ENCODE assay signal across 27 cellular contexts in the genomic region with DNA sequence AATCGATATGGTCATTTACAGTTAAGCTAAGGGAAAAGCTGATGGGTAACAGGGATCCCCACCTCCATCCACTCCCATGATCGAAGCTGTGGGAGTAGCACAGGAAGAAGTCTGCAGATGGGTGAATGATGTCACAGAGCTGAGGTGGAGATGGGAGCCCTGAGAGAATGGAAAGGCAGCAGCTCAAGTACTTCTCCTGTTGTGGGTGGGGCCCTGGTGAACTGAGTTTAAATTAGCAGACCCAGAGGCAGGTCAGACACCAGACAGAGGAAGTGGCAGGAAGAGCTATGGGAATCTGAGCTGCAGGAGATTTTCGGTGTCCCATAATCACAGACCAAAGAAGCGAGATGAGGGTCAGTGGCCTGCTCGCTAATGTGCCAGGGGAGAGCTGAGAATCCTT. TPM values are rescaled to one million over a fixed set of nuclear protein-coding genes. Genes with fewer than 3 reads are reported as not detected.
DNase-seq lines count a peak whose midpoint lies in the region; ATAC-seq and TF ChIP-seq lines count a peak whose summit lies in the region.
"Had no signal": no experiment of that assay in that cellular context is flagged by ENCODE, and none has a peak within 500 bp of the region (broad histone marks: within the 10 kb centered on the region; RNA-seq: fewer than 3 reads in every experiment).

No MANE protein-coding gene starts in this region.

- no peak overlapping the region for H3K18ac ChIP-seq in neuronal stem cell (ENCODE audit: low read length)

- H3K27ac ChIP-seq in neuronal stem cell (replicated peaks; ENCODE audit: low read length), result no peak overlapping the region
- H3K27ac ChIP-seq: BLaER1, brain microvascular endothelial cell, gastroesophageal sphincter, pancreas had no signal

- no peak overlapping the region for H3K23ac ChIP-seq in neuronal stem cell (ENCODE audit: low read depth, low read length, poor library complexity)

- H3K4me3 ChIP-seq in fibroblast of pulmonary artery (replicated peaks; ENCODE audit: low read depth, low read length), result no peak overlapping the region
- H3K4me3 ChIP-seq in neuronal stem cell (ENCODE audit: low read length in 2 of 2), result no peak overlapping the region
- H3K4me3 ChIP-seq: BLaER1, gastroesophageal sphincter, pancreas had no signal

- H2AFZ ChIP-seq in neuronal stem cell (ENCODE audit: low read length), result peak overlapping the region; percentile 67

- H4K91ac ChIP-seq in neuronal stem cell (ENCODE audit: low read depth, low read length, poor library complexity), result no peak overlapping the region

- H3K9me3 ChIP-seq in neuronal stem cell (replicated peaks in 1 of 2; ENCODE audit: control insufficient read depth in 2 of 2, insufficient read depth in 1 of 2, low read depth in 1 of 2, low read length in 2 of 2), result peaks cover 0 to 5% of the 10 kb centered on the region in 2 donors
- H3K9me3 ChIP-seq: gastroesophageal sphincter, pancreas had no signal

- H3K36me3 ChIP-seq in neuronal stem cell (replicated peaks in 1 of 2; ENCODE audit: control insufficient read depth in 2 of 2, insufficient read depth in 2 of 2, low read length in 2 of 2), result no peaks in the 10 kb centered on the region
- H3K36me3 ChIP-seq: BLaER1, brain microvascular endothelial cell, gastroesophageal sphincter, pancreas had no signal

- H3K14ac ChIP-seq in neuronal stem cell (ENCODE audit: low read length), result no peak overlapping the region

- no peak for TF ChIP-seq CTCF in fibroblast of pulmonary artery (IDR thresholded peaks at IDR 0.05; ENCODE audit: low read length, missing control alignments)

- no peak overlapping the region for H3K4ac ChIP-seq in neuronal stem cell (ENCODE audit: low read length)

- WGBS in neuronal stem cell (ENCODE audit: extremely low coverage in 2 of 2, insufficient read length in 2 of 2, insufficient replicate concordance in 1 of 2), 2 donors, result no CpG with 5 or more reads among the region's 5 CpGs

- H2BK12ac ChIP-seq in neuronal stem cell (ENCODE audit: low read length), result no peak overlapping the region

- H2BK120ac ChIP-seq in neuronal stem cell (ENCODE audit: low read depth, low read length), result no peak overlapping the region

- H2BK5ac ChIP-seq in neuronal stem cell (ENCODE audit: low read length), result no peak overlapping the region

- no peaks in the 10 kb centered on the region for H3K27me3 ChIP-seq in neuronal stem cell (ENCODE audit: control insufficient read depth in 3 of 3, insufficient read depth in 3 of 3, low read depth in 1 of 3, low read length in 3 of 3)
- H3K27me3 ChIP-seq: BLaER1, brain microvascular endothelial cell, gastroesophageal sphincter, pancreas had no signal

- H3K4me2 ChIP-seq in neuronal stem cell (ENCODE audit: insufficient read depth, low read length, poor library complexity, severe bottlenecking), result no peak overlapping the region
- H3K4me2 ChIP-seq: BLaER1 had no signal

- no peak overlapping the region for H4K8ac ChIP-seq in neuronal stem cell (ENCODE audit: low read depth, low read length)

- no peaks in the 10 kb centered on the region for H3K79me1 ChIP-seq in neuronal stem cell (ENCODE audit: low read depth, low read length)

- no peak overlapping the region for H2AK5ac ChIP-seq in neuronal stem cell (ENCODE audit: low read depth, low read length)

- H3K9ac ChIP-seq in neuronal stem cell (ENCODE audit: low read depth, low read length, poor library complexity), result no peak overlapping the region
- H3K9ac ChIP-seq: BLaER1 had no signal

- no peak overlapping the region for H2BK15ac ChIP-seq in neuronal stem cell (ENCODE audit: low read length)

- no peaks in the 10 kb centered on the region for H3K4me1 ChIP-seq in neuronal stem cell (ENCODE audit: control insufficient read depth in 2 of 2, insufficient read depth in 1 of 2, low read depth in 1 of 2, low read length in 2 of 2)
- H3K4me1 ChIP-seq: BLaER1, pancreas had no signal

- ATAC-seq in GM19035 (IDR thresholded peaks at IDR 0.05; ENCODE audit: unreplicated experiment), result no peak
- ATAC-seq in GM18498 (IDR thresholded peaks at IDR 0.05; ENCODE audit: unreplicated experiment), result no peak
- ATAC-seq: activated CD4-positive, CD25-positive, alpha-beta regulatory T cell treated with anti-CD3 and anti-CD28 coated beads, Interleukin-2, amount 50 U/mL, for 24 hours; effector memory CD8-positive, alpha-beta T cell; esophagus mucosa; gastroesophageal sphincter; pancreas; right cardiac atrium had no signal

- DNase-seq in NCI-H345 (lab: John Stamatoyannopoulos, UW), result peak; percentile 2
- DNase-seq in NCI-H345 treated with DMSO at 0.1 percent for 48 hours (lab: John Stamatoyannopoulos, UW; ENCODE audit: unreplicated experiment), result no peak
- DNase-seq in NCI-H226, result peak; percentile 62
- DNase-seq in fibroblast of pulmonary artery (ENCODE audit: low read depth), result peak; percentile 25
- no peak for DNase-seq in neuronal stem cell (ENCODE audit: low spot score)
- no peak for DNase-seq in foreskin melanocyte
- DNase-seq: activated CD4-positive, alpha-beta memory T cell treated with anti-CD3 and anti-CD28 coated beads, Interleukin-2, amount 10 ng/mL, durations not matched to agents 7 days and 5 days; activated gamma-delta T cell; brain microvascular endothelial cell; Caco-2; effector memory CD8-positive, alpha-beta T cell; EL; HCEC 1CT; KG1; kidney glomerular epithelial cell; naive B cell; NCI-H187 treated with DMSO at 0.1 percent for 48 hours; NCI-H524 treated with DMSO at 0.1 percent for 48 hours; pancreas; right cardiac atrium; T-helper 9 cell had no signal

RNA-seq across cellular contexts. Expression of a gene that starts 29.0 kb away (rescaled TPM):
- polyA plus RNA-seq in neuronal stem cell (2013, experiment 1 of 2), result not detected
- polyA plus RNA-seq in neuronal stem cell (2013, experiment 2 of 2), result not detected
- polyA plus RNA-seq: pancreas, right cardiac atrium had no signal

Comparison
In these comparisons a context has a peak if more than half of its experiments do, and no peak if none do; other contexts are left out.
1. DNase-seq: peak in NCI-H345 (single experiment), NCI-H226 (single experiment) and fibroblast of pulmonary artery (single experiment); none in NCI-H345 treated with DMSO at 0.1 percent for 48 hours (single experiment), neuronal stem cell (single experiment) and foreskin melanocyte (single experiment).